ENCODE assay signal across 34 cellular contexts in genomic region chr1:2808831-2809605, GRCh38.
"Had no signal": no experiment of that assay in that cellular context is flagged by ENCODE, and none has a peak within 500 bp of the region (broad histone marks: within the 10 kb centered on the region; RNA-seq: fewer than 3 reads in every experiment).

No MANE protein-coding gene starts in this region.

- H3K27me3 ChIP-seq: brain microvascular endothelial cell had no signal

- FAIRE-seq: astrocyte, TTC549 had no signal

- ATAC-seq: activated CD8-positive, alpha-beta T cell treated with anti-CD3 and anti-CD28 coated beads for 36 hours; activated naive CD4-positive, alpha-beta T cell treated with anti-CD3 and anti-CD28 coated beads, Interleukin-2, amount 50 U/mL, for 72 hours; activated T-cell treated with anti-CD3 and anti-CD28 coated beads, Interleukin-2, amount 50 U/mL, for 4 hours; activated T-cell treated with anti-CD3 and anti-CD28 coated beads, Interleukin-2, amount 50 U/mL, for 72 hours; activated T-helper 17 cell treated with anti-CD3 and anti-CD28 coated beads, Interleukin-2, amount 50 U/mL, for 72 hours; body of pancreas had no signal

- H3K4me3 ChIP-seq: adrenal gland, body of pancreas, breast epithelium had no signal

- DNase-seq: activated B cell treated with CpG ODN at 0.5 μM for 24 hours; activated CD4-positive, alpha-beta memory T cell treated with anti-CD3 and anti-CD28 coated beads for 36 hours; activated CD4-positive, alpha-beta T cell treated with anti-CD3 and anti-CD28 coated beads for 4 hours; activated CD4-positive, alpha-beta T cell treated with anti-CD3 and anti-CD28 coated beads, Interleukin-2, amount 10 ng/mL, durations not matched to agents 24 days and 14 days; activated CD4-positive, alpha-beta T cell treated with anti-CD3 and anti-CD28 coated beads, Interleukin-2, amount 50 U/mL, for 1 hour; activated CD4-positive, alpha-beta T cell treated with anti-CD3 and anti-CD28 coated beads, Interleukin-2, amount 50 U/mL, for 4 hours; activated CD4-positive, CD25-positive, alpha-beta regulatory T cell treated with anti-CD3 and anti-CD28 coated beads, Interleukin-2, amount 50 U/mL, for 72 hours; activated CD8-positive, alpha-beta memory T cell treated with anti-CD3 and anti-CD28 coated beads, Interleukin-2, amount 50 U/mL, for 4 hours; activated CD8-positive, alpha-beta T cell treated with anti-CD3 and anti-CD28 coated beads for 36 hours; activated effector memory CD4-positive, alpha-beta T cell treated with anti-CD3 and anti-CD28 coated beads, Interleukin-2, amount 50 U/mL, for 16 hours; activated gamma-delta T cell treated with Interleukin-2 at 50 U/mL for 16 hours; activated naive CD4-positive, alpha-beta T cell; activated naive CD4-positive, alpha-beta T cell treated with anti-CD3 and anti-CD28 coated beads for 36 hours; activated naive CD4-positive, alpha-beta T cell treated with anti-CD3 and anti-CD28 coated beads, Interleukin-2, amount 50 U/mL, for 16 hours; activated naive CD8-positive, alpha-beta T cell treated with anti-CD3 and anti-CD28 coated beads for 36 hours; activated T-cell treated with anti-CD3 and anti-CD28 coated beads for 4 hours; activated T-cell treated with anti-CD3 and anti-CD28 coated beads, Interleukin-2, amount 50 U/mL, for 1 hour; activated T-cell treated with anti-CD3 and anti-CD28 coated beads, Interleukin-2, amount 50 U/mL, for 4 hours; activated T-cell treated with anti-CD3 and anti-CD28 coated beads, Interleukin-2, amount 50 U/mL, for 72 hours; adrenal gland; amniotic stem cell; aorta; body of pancreas; brain microvascular endothelial cell; central memory CD4-positive, alpha-beta T cell; T-helper 1 cell; T-helper 2 cell; T-helper 9 cell had no signal

- H3K36me3 ChIP-seq: adrenal gland, brain microvascular endothelial cell, breast epithelium had no signal

- H3K27ac ChIP-seq: adrenal gland, body of pancreas, brain microvascular endothelial cell, breast epithelium, VCaP had no signal

- H3K4me1 ChIP-seq: adrenal gland, breast epithelium had no signal

- H3K9me3 ChIP-seq: adrenal gland, body of pancreas had no signal
